ENCODE assay signal across 1 cellular context in the genomic region with DNA sequence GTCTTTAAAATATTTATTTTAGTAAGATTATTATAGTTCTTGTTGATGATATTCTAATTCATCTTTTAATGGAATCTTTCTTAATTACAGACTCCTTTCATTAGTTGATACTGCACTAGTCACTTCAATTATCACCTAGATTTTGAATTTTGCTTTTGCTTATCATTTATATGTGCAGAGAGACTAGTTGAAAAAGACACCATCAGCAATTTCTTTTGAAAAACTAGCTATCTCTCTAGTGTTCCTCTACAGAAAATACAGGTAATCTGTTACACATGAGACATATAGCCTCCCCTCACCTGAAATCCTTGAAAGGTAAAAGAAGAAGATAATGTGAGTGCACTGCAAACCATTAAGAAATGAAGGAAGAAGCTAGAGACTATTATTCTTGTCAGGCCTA.
TF ChIP-seq lines count a peak whose summit lies in the region.

No MANE protein-coding gene starts in this region.

TF ChIP-seq in A549, 52 proteins besides CTCF, POLR2A, EP300 and RAD21 (continued from another document):
- TF ChIP-seq FOSB (CRISPR knock-in tag; IDR thresholded peaks at IDR 0.05) (0 out of 2 replicates have a peak, but pooled peaks have one; percentile 41), HDAC2 (IDR thresholded peaks at IDR 0.05) (no peak), EHF (CRISPR knock-in tag; IDR thresholded peaks at IDR 0.05) (peak; percentile 73; the same call in 1 of the 2 replicates), MAFK (IDR thresholded peaks at IDR 0.05; ENCODE audit: partially characterized antibody) (peak; percentile 95), MAZ (IDR thresholded peaks at IDR 0.05; ENCODE audit: borderline replicate concordance, low read depth, low read length) (no peak), ZSCAN20 (CRISPR knock-in tag; IDR thresholded peaks at IDR 0.05) (no peak)
